1 cellular context compared by ENCODE assay signal in the genomic region with DNA sequence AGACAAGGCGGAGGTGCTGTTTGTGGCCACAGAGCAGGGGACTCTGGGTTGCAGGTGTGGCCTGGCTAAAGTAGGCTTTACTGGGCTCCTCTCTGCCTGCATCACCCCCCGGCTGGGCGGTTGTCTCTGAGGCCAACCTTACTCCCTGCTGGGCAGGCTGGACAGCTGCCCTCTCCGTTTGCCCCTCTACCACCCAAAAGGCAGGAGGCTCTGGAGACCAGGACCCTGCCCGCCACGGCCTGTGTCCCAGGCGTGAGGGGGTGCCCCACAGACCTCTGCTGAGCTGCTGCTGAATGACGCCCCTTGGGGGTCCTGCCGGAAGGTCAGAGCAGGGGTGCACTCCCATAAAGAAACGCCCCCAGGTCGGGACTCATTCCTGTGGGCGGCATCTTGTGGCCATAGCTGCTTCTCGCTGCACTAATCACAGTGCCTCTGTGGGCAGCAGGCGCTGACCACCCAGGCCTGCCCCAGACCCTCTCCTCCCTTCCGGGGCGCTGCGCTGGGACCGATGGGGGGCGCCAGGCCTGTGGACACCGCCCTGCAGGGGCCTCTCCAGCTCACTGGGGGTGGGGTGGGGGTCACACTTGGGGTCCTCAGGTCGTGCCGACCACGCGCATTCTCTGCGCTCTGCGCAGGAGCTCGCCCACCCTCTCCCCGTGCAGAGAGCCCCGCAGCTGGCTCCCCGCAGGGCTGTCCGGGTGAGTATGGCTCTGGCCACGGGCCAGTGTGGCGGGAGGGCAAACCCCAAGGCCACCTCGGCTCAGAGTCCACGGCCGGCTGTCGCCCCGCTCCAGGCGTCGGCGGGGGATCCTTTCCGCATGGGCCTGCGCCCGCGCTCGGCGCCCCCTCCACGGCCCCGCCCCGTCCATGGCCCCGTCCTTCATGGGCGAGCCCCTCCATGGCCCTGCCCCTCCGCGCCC.
TF ChIP-seq lines count a peak whose summit lies in the region.

No MANE protein-coding gene starts in this region.

TF ChIP-seq in HepG2, 621 proteins besides CTCF, POLR2A, EP300 and RAD21 (continued from another document and continues in another):
- TF ChIP-seq TBX2 (CRISPR knock-in tag; IDR thresholded peaks at IDR 0.05; ENCODE audit: borderline replicate concordance) (peak; percentile 55; the same call in 1 of the 2 replicates), SRSF1 (optimal IDR thresholded peaks at IDR 0.05; ENCODE audit: low read depth, low read length) (peak; percentile 26), HOXA5 (CRISPR knock-in tag; IDR thresholded peaks at IDR 0.05) (peak; percentile 70; the same call in 1 of the 2 replicates), SP1 (IDR thresholded peaks at IDR 0.05) (no peak), SP1 (CRISPR knock-in tag; IDR thresholded peaks at IDR 0.05) (peak; percentile 73; the same call in 1 of the 2 replicates), MEIS1 (CRISPR knock-in tag; IDR thresholded peaks at IDR 0.05; ENCODE audit: borderline replicate concordance) (0 out of 2 replicates have a peak, but pooled peaks have one; percentile 3), ZNF30 (CRISPR knock-in tag; IDR thresholded peaks at IDR 0.05) (0 out of 2 replicates have a peak, but pooled peaks have one; percentile 40), ZNF264 (CRISPR knock-in tag; IDR thresholded peaks at IDR 0.05) (peak; percentile 82), ISL2 (CRISPR knock-in tag; IDR thresholded peaks at IDR 0.05) (peak; percentile 41; the same call in 1 of the 2 replicates), ZNF891 (CRISPR knock-in tag; IDR thresholded peaks at IDR 0.05) (peak; percentile 46; the same call in 1 of the 2 replicates), SAP130 (CRISPR knock-in tag; IDR thresholded peaks at IDR 0.05; ENCODE audit: low read depth) (peak; percentile 69), HOXA3 (CRISPR knock-in tag; IDR thresholded peaks at IDR 0.05) (peak; percentile 78), ZNF772 (CRISPR knock-in tag; IDR thresholded peaks at IDR 0.05) (0 out of 2 replicates have a peak, but pooled peaks have one; percentile 37), GABPB1 (CRISPR knock-in tag; IDR thresholded peaks at IDR 0.05) (peak; percentile 65), HNF4G (IDR thresholded peaks at IDR 0.05; ENCODE audit: borderline replicate concordance, low read depth, low read length) (peak; percentile 72; the same call in 1 of the 2 replicates), HNF4G (CRISPR knock-in tag; IDR thresholded peaks at IDR 0.05; ENCODE audit: borderline replicate concordance, low read depth) (peak; percentile 73; the same call in 1 of the 2 replicates), NCOA2 (CRISPR knock-in tag; IDR thresholded peaks at IDR 0.05) (peak; percentile 62), HNRNPL (IDR thresholded peaks at IDR 0.05; ENCODE audit: low read depth, low read length) (no peak), SNAI1 (CRISPR knock-in tag; IDR thresholded peaks at IDR 0.05; ENCODE audit: borderline replicate concordance) (peak; percentile 82; the same call in 1 of the 2 replicates), ZMYM2 (CRISPR knock-in tag; IDR thresholded peaks at IDR 0.05) (0 out of 2 replicates have a peak, but pooled peaks have one; percentile 65), PPARG (CRISPR knock-in tag; conservative IDR thresholded peaks at IDR 0.05) (peak; percentile 41; the same call in 1 of the 2 replicates), SOX6 (IDR thresholded peaks at IDR 0.05) (no peak), SOX6 (CRISPR knock-in tag; IDR thresholded peaks at IDR 0.05) (peak; percentile 62), SALL1 (CRISPR knock-in tag; IDR thresholded peaks at IDR 0.05) (peak; percentile 47; the same call in 1 of the 2 replicates), ISX (CRISPR knock-in tag; conservative IDR thresholded peaks at IDR 0.05) (no peak), ZNF558 (CRISPR knock-in tag; IDR thresholded peaks at IDR 0.05; ENCODE audit: borderline replicate concordance) (peak; percentile 73; the same call in 1 of the 2 replicates), FOXO1 (CRISPR knock-in tag; IDR thresholded peaks at IDR 0.05) (peak; percentile 50; the same call in 1 of the 2 replicates), SUZ12 (IDR thresholded peaks at IDR 0.05; ENCODE audit: low read depth, low read length) (no peak), RARA (CRISPR knock-in tag; IDR thresholded peaks at IDR 0.05) (peak; percentile 42; the same call in 1 of the 2 replicates), ZNF20 (CRISPR knock-in tag; IDR thresholded peaks at IDR 0.05) (no peak)
- TF ChIP-seq, protein P1, sequence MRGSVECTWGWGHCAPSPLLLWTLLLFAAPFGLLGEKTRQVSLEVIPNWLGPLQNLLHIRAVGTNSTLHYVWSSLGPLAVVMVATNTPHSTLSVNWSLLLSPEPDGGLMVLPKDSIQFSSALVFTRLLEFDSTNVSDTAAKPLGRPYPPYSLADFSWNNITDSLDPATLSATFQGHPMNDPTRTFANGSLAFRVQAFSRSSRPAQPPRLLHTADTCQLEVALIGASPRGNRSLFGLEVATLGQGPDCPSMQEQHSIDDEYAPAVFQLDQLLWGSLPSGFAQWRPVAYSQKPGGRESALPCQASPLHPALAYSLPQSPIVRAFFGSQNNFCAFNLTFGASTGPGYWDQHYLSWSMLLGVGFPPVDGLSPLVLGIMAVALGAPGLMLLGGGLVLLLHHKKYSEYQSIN (CRISPR knock-in tag; IDR thresholded peaks at IDR 0.05; ENCODE audit: borderline replicate concordance) = no peak
- TF ChIP-seq, protein P2, sequence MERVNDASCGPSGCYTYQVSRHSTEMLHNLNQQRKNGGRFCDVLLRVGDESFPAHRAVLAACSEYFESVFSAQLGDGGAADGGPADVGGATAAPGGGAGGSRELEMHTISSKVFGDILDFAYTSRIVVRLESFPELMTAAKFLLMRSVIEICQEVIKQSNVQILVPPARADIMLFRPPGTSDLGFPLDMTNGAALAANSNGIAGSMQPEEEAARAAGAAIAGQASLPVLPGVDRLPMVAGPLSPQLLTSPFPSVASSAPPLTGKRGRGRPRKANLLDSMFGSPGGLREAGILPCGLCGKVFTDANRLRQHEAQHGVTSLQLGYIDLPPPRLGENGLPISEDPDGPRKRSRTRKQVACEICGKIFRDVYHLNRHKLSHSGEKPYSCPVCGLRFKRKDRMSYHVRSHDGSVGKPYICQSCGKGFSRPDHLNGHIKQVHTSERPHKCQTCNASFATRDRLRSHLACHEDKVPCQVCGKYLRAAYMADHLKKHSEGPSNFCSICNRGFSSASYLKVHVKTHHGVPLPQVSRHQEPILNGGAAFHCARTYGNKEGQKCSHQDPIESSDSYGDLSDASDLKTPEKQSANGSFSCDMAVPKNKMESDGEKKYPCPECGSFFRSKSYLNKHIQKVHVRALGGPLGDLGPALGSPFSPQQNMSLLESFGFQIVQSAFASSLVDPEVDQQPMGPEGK (CRISPR knock-in tag; IDR thresholded peaks at IDR 0.05) = peak; percentile 90
- TF ChIP-seq, protein P3, sequence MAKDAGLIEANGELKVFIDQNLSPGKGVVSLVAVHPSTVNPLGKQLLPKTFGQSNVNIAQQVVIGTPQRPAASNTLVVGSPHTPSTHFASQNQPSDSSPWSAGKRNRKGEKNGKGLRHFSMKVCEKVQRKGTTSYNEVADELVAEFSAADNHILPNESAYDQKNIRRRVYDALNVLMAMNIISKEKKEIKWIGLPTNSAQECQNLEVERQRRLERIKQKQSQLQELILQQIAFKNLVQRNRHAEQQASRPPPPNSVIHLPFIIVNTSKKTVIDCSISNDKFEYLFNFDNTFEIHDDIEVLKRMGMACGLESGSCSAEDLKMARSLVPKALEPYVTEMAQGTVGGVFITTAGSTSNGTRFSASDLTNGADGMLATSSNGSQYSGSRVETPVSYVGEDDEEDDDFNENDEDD (CRISPR knock-in tag; IDR thresholded peaks at IDR 0.05; ENCODE audit: borderline replicate concordance) = peak; percentile 80; the same call in 1 of the 2 replicates
- TF ChIP-seq, protein P4, sequence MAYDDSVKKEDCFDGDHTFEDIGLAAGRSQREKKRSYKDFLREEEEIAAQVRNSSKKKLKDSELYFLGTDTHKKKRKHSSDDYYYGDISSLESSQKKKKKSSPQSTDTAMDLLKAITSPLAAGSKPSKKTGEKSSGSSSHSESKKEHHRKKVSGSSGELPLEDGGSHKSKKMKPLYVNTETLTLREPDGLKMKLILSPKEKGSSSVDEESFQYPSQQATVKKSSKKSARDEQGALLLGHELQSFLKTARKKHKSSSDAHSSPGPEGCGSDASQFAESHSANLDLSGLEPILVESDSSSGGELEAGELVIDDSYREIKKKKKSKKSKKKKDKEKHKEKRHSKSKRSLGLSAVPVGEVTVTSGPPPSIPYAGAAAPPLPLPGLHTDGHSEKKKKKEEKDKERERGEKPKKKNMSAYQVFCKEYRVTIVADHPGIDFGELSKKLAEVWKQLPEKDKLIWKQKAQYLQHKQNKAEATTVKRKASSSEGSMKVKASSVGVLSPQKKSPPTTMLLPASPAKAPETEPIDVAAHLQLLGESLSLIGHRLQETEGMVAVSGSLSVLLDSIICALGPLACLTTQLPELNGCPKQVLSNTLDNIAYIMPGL (CRISPR knock-in tag; IDR thresholded peaks at IDR 0.05; ENCODE audit: borderline replicate concordance in 1 of 2, low read depth in 1 of 2) = peak in 1 of 2 experiments; percentile 13; a peak in 2 of 4 replicates
- TF ChIP-seq, protein P5, sequence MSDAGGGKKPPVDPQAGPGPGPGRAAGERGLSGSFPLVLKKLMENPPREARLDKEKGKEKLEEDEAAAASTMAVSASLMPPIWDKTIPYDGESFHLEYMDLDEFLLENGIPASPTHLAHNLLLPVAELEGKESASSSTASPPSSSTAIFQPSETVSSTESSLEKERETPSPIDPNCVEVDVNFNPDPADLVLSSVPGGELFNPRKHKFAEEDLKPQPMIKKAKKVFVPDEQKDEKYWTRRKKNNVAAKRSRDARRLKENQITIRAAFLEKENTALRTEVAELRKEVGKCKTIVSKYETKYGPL (CRISPR knock-in tag; IDR thresholded peaks at IDR 0.05) = no peak
- TF ChIP-seq, protein P6, sequence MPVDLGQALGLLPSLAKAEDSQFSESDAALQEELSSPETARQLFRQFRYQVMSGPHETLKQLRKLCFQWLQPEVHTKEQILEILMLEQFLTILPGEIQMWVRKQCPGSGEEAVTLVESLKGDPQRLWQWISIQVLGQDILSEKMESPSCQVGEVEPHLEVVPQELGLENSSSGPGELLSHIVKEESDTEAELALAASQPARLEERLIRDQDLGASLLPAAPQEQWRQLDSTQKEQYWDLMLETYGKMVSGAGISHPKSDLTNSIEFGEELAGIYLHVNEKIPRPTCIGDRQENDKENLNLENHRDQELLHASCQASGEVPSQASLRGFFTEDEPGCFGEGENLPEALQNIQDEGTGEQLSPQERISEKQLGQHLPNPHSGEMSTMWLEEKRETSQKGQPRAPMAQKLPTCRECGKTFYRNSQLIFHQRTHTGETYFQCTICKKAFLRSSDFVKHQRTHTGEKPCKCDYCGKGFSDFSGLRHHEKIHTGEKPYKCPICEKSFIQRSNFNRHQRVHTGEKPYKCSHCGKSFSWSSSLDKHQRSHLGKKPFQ (CRISPR knock-in tag; IDR thresholded peaks at IDR 0.05; ENCODE audit: insufficient replicate concordance) = peak; percentile 44
- TF ChIP-seq, protein P7, sequence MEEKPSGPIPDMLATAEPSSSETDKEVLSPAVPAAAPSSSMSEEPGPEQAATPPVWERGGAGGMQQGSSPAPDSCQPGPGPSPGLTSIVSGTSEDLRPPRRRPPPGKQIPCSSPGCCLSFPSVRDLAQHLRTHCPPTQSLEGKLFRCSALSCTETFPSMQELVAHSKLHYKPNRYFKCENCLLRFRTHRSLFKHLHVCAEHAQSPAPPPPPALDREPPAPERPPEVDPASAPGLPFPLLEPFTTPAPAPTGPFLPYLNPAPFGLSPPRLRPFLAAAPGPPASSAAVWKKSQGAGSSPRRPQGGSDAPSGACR (CRISPR knock-in tag; IDR thresholded peaks at IDR 0.05) = 0 out of 2 replicates have a peak, but pooled peaks have one; percentile 72
- TF ChIP-seq, protein P8, sequence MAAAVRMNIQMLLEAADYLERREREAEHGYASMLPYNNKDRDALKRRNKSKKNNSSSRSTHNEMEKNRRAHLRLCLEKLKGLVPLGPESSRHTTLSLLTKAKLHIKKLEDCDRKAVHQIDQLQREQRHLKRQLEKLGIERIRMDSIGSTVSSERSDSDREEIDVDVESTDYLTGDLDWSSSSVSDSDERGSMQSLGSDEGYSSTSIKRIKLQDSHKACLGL (CRISPR knock-in tag; IDR thresholded peaks at IDR 0.05) = peak; percentile 43; the same call in 1 of the 2 replicates
- TF ChIP-seq, protein P9, sequence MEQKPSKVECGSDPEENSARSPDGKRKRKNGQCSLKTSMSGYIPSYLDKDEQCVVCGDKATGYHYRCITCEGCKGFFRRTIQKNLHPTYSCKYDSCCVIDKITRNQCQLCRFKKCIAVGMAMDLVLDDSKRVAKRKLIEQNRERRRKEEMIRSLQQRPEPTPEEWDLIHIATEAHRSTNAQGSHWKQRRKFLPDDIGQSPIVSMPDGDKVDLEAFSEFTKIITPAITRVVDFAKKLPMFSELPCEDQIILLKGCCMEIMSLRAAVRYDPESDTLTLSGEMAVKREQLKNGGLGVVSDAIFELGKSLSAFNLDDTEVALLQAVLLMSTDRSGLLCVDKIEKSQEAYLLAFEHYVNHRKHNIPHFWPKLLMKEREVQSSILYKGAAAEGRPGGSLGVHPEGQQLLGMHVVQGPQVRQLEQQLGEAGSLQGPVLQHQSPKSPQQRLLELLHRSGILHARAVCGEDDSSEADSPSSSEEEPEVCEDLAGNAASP (CRISPR knock-in tag; IDR thresholded peaks at IDR 0.05; ENCODE audit: borderline replicate concordance) = peak; percentile 66; the same call in 1 of the 2 replicates
